1 cellular context compared by ENCODE assay signal in the genomic region with DNA sequence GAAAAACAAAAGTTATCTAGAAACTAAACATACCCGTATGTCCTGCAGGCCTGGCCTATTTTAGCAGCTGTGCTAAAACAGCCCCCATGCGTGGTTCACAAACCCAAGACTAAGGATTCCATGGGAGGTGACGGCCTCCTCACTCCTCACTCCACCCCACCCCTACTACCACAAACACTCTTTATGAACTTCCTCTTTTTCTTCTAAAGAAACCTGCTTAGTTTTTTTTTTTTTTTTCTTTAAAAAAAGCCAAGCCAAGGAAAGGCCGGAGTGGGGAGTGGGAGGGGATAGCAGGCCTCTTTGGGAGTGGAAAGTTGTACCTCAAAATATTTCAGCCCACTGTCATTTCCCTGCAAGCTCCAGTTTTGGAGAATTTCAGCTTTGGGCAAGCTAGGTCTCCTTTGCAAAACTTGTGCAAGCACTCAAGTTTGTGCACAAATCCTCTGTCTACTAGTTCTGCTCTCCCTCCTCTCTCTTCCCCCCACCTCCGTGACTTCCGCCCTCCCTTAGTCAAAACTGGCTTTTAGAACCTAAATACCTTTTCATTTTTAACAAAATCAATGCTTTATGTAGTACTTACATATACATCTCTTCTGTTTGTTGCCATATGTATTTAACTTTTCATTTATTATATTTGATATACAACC.
TF ChIP-seq lines count a peak whose summit lies in the region.

No MANE protein-coding gene starts in this region.

TF ChIP-seq in GM23338, 12 proteins besides CTCF, POLR2A, EP300 and RAD21 (continued from another document):
- TF ChIP-seq, protein P1, sequence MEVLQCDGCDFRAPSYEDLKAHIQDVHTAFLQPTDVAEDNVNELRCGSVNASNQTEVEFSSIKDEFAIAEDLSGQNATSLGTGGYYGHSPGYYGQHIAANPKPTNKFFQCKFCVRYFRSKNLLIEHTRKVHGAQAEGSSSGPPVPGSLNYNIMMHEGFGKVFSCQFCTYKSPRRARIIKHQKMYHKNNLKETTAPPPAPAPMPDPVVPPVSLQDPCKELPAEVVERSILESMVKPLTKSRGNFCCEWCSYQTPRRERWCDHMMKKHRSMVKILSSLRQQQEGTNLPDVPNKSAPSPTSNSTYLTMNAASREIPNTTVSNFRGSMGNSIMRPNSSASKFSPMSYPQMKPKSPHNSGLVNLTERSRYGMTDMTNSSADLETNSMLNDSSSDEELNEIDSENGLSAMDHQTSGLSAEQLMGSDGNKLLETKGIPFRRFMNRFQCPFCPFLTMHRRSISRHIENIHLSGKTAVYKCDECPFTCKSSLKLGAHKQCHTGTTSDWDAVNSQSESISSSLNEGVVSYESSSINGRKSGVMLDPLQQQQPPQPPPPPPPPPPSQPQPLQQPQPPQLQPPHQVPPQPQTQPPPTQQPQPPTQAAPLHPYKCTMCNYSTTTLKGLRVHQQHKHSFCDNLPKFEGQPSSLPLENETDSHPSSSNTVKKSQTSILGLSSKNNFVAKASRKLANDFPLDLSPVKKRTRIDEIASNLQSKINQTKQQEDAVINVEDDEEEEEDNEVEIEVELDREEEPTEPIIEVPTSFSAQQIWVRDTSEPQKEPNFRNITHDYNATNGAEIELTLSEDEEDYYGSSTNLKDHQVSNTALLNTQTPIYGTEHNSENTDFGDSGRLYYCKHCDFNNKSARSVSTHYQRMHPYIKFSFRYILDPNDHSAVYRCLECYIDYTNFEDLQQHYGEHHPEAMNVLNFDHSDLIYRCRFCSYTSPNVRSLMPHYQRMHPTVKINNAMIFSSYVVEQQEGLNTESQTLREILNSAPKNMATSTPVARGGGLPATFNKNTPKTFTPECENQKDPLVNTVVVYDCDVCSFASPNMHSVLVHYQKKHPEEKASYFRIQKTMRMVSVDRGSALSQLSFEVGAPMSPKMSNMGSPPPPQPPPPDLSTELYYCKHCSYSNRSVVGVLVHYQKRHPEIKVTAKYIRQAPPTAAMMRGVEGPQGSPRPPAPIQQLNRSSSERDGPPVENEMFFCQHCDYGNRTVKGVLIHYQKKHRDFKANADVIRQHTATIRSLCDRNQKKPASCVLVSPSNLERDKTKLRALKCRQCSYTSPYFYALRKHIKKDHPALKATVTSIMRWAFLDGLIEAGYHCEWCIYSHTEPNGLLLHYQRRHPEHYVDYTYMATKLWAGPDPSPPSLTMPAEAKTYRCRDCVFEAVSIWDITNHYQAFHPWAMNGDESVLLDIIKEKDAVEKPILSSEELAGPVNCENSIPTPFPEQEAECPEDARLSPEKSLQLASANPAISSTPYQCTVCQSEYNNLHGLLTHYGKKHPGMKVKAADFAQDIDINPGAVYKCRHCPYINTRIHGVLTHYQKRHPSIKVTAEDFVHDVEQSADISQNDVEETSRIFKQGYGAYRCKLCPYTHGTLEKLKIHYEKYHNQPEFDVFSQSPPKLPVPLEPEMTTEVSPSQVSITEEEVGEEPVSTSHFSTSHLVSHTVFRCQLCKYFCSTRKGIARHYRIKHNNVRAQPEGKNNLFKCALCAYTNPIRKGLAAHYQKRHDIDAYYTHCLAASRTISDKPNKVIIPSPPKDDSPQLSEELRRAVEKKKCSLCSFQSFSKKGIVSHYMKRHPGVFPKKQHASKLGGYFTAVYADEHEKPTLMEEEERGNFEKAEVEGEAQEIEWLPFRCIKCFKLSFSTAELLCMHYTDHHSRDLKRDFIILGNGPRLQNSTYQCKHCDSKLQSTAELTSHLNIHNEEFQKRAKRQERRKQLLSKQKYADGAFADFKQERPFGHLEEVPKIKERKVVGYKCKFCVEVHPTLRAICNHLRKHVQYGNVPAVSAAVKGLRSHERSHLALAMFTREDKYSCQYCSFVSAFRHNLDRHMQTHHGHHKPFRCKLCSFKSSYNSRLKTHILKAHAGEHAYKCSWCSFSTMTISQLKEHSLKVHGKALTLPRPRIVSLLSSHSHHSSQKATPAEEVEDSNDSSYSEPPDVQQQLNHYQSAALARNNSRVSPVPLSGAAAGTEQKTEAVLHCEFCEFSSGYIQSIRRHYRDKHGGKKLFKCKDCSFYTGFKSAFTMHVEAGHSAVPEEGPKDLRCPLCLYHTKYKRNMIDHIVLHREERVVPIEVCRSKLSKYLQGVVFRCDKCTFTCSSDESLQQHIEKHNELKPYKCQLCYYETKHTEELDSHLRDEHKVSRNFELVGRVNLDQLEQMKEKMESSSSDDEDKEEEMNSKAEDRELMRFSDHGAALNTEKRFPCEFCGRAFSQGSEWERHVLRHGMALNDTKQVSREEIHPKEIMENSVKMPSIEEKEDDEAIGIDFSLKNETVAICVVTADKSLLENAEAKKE (CRISPR knock-in tag; IDR thresholded peaks at IDR 0.05) = no peak
- no peak for TF ChIP-seq JUNB (IDR thresholded peaks at IDR 0.05; ENCODE audit: unreplicated experiment)
- no peak for TF ChIP-seq STAT1 (IDR thresholded peaks at IDR 0.05; ENCODE audit: unreplicated experiment)
- TF ChIP-seq, protein P2, sequence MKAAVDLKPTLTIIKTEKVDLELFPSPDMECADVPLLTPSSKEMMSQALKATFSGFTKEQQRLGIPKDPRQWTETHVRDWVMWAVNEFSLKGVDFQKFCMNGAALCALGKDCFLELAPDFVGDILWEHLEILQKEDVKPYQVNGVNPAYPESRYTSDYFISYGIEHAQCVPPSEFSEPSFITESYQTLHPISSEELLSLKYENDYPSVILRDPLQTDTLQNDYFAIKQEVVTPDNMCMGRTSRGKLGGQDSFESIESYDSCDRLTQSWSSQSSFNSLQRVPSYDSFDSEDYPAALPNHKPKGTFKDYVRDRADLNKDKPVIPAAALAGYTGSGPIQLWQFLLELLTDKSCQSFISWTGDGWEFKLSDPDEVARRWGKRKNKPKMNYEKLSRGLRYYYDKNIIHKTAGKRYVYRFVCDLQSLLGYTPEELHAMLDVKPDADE (IDR thresholded peaks at IDR 0.05) = no peak
- no peak for TF ChIP-seq EZH2phosphoT487 (IDR thresholded peaks at IDR 0.05; ENCODE audit: unreplicated experiment)
- TF ChIP-seq ZNF114 (CRISPR knock-in tag; IDR thresholded peaks at IDR 0.05) = no peak
TF ChIP-seq in GM23338: peak in this region for 0.
